In genomic region chr4:184416913-184417734, GRCh38 we compare ENCODE assay signal across 9 cellular contexts. TPM values are rescaled to one million over a fixed set of nuclear protein-coding genes. Genes with fewer than 3 reads are reported as not detected.
DNase-seq lines count a peak whose midpoint lies in the region; ATAC-seq and TF ChIP-seq lines count a peak whose summit lies in the region.
"Had no signal": no experiment of that assay in that cellular context is flagged by ENCODE, and none has a peak within 500 bp of the region (broad histone marks: within the 10 kb centered on the region; RNA-seq: fewer than 3 reads in every experiment).

No MANE protein-coding gene starts in this region.

- H3K9ac ChIP-seq in fibroblast of lung (ENCODE audit: insufficient read depth, low read length) = no peak overlapping the region

- peak; percentile 32 for ATAC-seq in Right ventricle myocardium inferior
- no peak for ATAC-seq in Right ventricle myocardium superior (ENCODE audit: poor library complexity)
- peak; percentile 37 for ATAC-seq in HG03439 (IDR thresholded peaks at IDR 0.05; ENCODE audit: unreplicated experiment)

- intact Hi-C loops in Right ventricle myocardium inferior (cut with DNase I) = no loop called here
- intact Hi-C loops in Right ventricle myocardium superior (cut with DNase I) = no loop called here

- H3K4me1 ChIP-seq in fibroblast of lung (ENCODE audit: control insufficient read depth, extremely low read depth, insufficient read depth, low read length) = peaks cover 9% of the 10 kb centered on the region

- H4K20me1 ChIP-seq in fibroblast of lung (ENCODE audit: control insufficient read depth, extremely low read depth, insufficient read depth, low read length) = no peaks in the 10 kb centered on the region

- H3K36me3 ChIP-seq in fibroblast of lung (ENCODE audit: control insufficient read depth, insufficient read depth, low read length) (peaks cover 4% of the 10 kb centered on the region), MG63 (peaks cover 4% of the 10 kb centered on the region)

- H3K27ac ChIP-seq in fibroblast of lung (ENCODE audit: insufficient read depth, low read length) = peak overlapping the region; percentile 70
- H3K27ac ChIP-seq: C4-2B had no signal

- no peaks in the 10 kb centered on the region for H3K27me3 ChIP-seq in fibroblast of lung (ENCODE audit: control insufficient read depth, insufficient read depth, low read length)
- H3K27me3 ChIP-seq in MG63 = no peaks in the 10 kb centered on the region

- H3K4me2 ChIP-seq in fibroblast of lung (ENCODE audit: extremely low read depth, insufficient read depth, low read length) = peak overlapping the region; percentile 80

- H2AFZ ChIP-seq in fibroblast of lung (ENCODE audit: low read length) = peak overlapping the region; percentile 0

- peak overlapping the region; percentile 28 to 45 (median 33) for H3K4me3 ChIP-seq in fibroblast of lung (replicated peaks in 1 of 4; ENCODE audit: control extremely low read depth in 1 of 4, insufficient read depth in 1 of 4, low read depth in 3 of 4, low read length in 4 of 4)
- no peak overlapping the region for H3K4me3 ChIP-seq in MG63

- H3K79me2 ChIP-seq in fibroblast of lung (ENCODE audit: control insufficient read depth, insufficient read depth, low read length) = peaks cover 2% of the 10 kb centered on the region

- TF ChIP-seq CTCF in fibroblast of lung (conservative IDR thresholded peaks at IDR 0.05 in 1 of 2, IDR thresholded peaks at IDR 0.05 in 1 of 2; ENCODE audit: low read depth in 1 of 2, low read length in 2 of 2) = peak in 1 of 2 donors; percentile 9

- H3K9me3 ChIP-seq in fibroblast of lung (ENCODE audit: control insufficient read depth, insufficient read depth, low read depth, low read length) (no peaks in the 10 kb centered on the region), MG63 (no peaks in the 10 kb centered on the region)

- DNase-seq in Right ventricle myocardium inferior (ENCODE audit: missing footprints) (no peak), Right ventricle myocardium superior (no peak), fibroblast of lung (ENCODE audit: low read depth in 2 of 2) (peak in 1 of 2 donors; percentile 42), NCI-H2227 treated with DMSO at 0.1 percent for 48 hours (lab: John Stamatoyannopoulos, UW) (no peak), MG63 (no peak)
- DNase-seq in activated CD4-positive, alpha-beta T cell treated with anti-CD3 and anti-CD28 coated beads for 48 hours = peak; percentile 69
- peak; percentile 39 for DNase-seq in stimulated activated CD4-positive, alpha-beta T cell treated with anti-CD3 and anti-CD28 coated beads, Interleukin-4, amount 100 ng/mL, for 1 hour

RNA-seq across cellular contexts. Expression of gene IRF2, which starts 57.2 kb away (rescaled TPM):
- total RNA-seq in Right ventricle myocardium inferior (34.0 TPM), Right ventricle myocardium superior (27.2 TPM), fibroblast of lung (30.9 and 31.8 TPM in 2 replicates)
- polyA plus RNA-seq in fibroblast of lung = 32.5 and 42.3 TPM in 2 replicates
- polyA plus RNA-seq in fibroblast of lung (2012) = 19.2 and 19.3 TPM in 2 replicates
- polyA minus RNA-seq in fibroblast of lung (ENCODE audit: low replicate concordance) = 14.9 and 36.3 TPM in 2 replicates
- total RNA-seq in MG63 (2014; rRNA removed; shearing (Covaris generic); ENCODE audit: low replicate concordance) = 5.4 and 13.9 TPM in 2 replicates

Comparison
In these comparisons a context has a peak if more than half of its experiments do, and no peak if none do; other contexts are left out.
1. DNase-seq: peak in activated CD4-positive, alpha-beta T cell treated with anti-CD3 and anti-CD28 coated beads for 48 hours (single experiment) and stimulated activated CD4-positive, alpha-beta T cell treated with anti-CD3 and anti-CD28 coated beads, Interleukin-4, amount 100 ng/mL, for 1 hour (single experiment); none in Right ventricle myocardium inferior (single experiment), Right ventricle myocardium superior (single experiment), NCI-H2227 treated with DMSO at 0.1 percent for 48 hours (single experiment) and MG63 (single experiment).